Comparison of ENCODE assay signal across 25 cellular contexts in the genomic region with DNA sequence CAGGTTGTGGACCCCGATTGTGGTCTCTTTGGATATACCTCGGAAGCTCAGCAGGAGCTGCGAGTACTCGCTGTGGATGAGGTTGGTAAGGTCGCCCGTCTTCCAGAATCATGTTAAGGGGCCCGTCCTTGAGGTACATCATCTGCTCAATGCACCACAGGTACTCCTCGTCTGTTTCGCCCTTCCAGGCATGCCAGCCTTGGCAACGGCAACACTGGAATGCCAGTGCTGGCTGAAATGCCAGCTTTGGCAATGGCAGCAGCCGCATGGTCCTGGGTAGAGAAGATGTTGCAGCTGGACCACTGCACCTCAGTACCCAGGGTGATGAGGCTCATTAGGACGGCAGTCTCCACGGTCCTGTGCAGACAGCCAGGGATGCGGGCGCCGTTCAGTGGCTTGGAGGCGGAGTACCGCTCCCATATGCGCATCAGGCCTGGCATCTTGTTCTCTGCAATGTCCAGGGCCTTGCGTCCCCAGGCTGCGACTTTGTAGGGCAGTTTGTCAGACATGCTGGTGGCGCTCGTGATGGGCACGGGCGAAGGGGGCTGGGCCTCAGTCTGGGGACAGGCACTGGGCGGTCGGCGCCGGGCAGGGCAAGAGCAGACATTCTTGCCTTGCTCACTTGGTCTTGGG.
"Had no signal": no experiment of that assay in that cellular context is flagged by ENCODE, and none has a peak within 500 bp of the region (broad histone marks: within the 10 kb centered on the region; RNA-seq: fewer than 3 reads in every experiment).

No MANE protein-coding gene starts in this region.

- H3K4me3 ChIP-seq: left ventricle myocardium inferior, mucosa of descending colon, pancreas, prostate gland, skin epidermis, suprapubic skin, thoracic aorta, tibial artery, vagina had no signal

- H3K4me3 Mint-ChIP-seq: immature natural killer cell; memory B cell; naive thymus-derived CD4-positive, alpha-beta T cell; natural killer cell treated with Interleukin-12 subunit alpha and Interleukin-12 subunit beta and Interleukin-15 and Interleukin-18, amount 100 ng/mL, for 72 hours; stimulated activated naive CD8-positive, alpha-beta T cell treated with anti-CD3 and anti-CD28 coated beads, Interleukin-15, Interleukin-2, amounts not matched to agents 100 ng/mL and 50 ng/mL, for 24 hours had no signal

- H3K4me1 ChIP-seq: left ventricle myocardium inferior, pancreas, prostate gland, suprapubic skin, tibial artery, vagina had no signal

- H3K9me3 ChIP-seq: mucosa of descending colon, pancreas, prostate gland, suprapubic skin, thoracic aorta, tibial artery, vagina had no signal

- H3K27me3 Mint-ChIP-seq: memory B cell; naive thymus-derived CD4-positive, alpha-beta T cell; natural killer cell treated with Interleukin-12 subunit alpha and Interleukin-12 subunit beta and Interleukin-15 and Interleukin-18, amount 100 ng/mL, for 72 hours; stimulated activated naive CD8-positive, alpha-beta T cell treated with anti-CD3 and anti-CD28 coated beads, Interleukin-15, Interleukin-2, amounts not matched to agents 100 ng/mL and 50 ng/mL, for 24 hours had no signal

- H3K27ac Mint-ChIP-seq: immature natural killer cell; memory B cell; naive thymus-derived CD4-positive, alpha-beta T cell; natural killer cell treated with Interleukin-12 subunit alpha and Interleukin-12 subunit beta and Interleukin-15 and Interleukin-18, amount 100 ng/mL, for 72 hours; stimulated activated naive CD8-positive, alpha-beta T cell treated with anti-CD3 and anti-CD28 coated beads, Interleukin-15, Interleukin-2, amounts not matched to agents 100 ng/mL and 50 ng/mL, for 24 hours had no signal

- H3K4me1 Mint-ChIP-seq: immature natural killer cell; memory B cell; naive thymus-derived CD4-positive, alpha-beta T cell had no signal

- H3K9me3 Mint-ChIP-seq: memory B cell; stimulated activated naive CD8-positive, alpha-beta T cell treated with anti-CD3 and anti-CD28 coated beads, Interleukin-15, Interleukin-2, amounts not matched to agents 100 ng/mL and 50 ng/mL, for 24 hours had no signal

- ATAC-seq: mucosa of descending colon, pancreas, right cardiac atrium had no signal

- DNase-seq: hypothalamus; immature natural killer cell; left ventricle myocardium inferior; midbrain; mucosa of descending colon; nucleus accumbens; retina; stimulated activated CD4-positive, alpha-beta T cell treated with anti-CD3 and anti-CD28 coated beads, Interleukin-12 subunit alpha, Interleukin-12 subunit beta, amount 100 ng/mL, for 4 hours; stimulated activated CD4-positive, alpha-beta T cell treated with anti-CD3 and anti-CD28 coated beads, Interleukin-15, amount 100 ng/mL, for 24 hours; stimulated activated CD4-positive, alpha-beta T cell treated with anti-CD3 and anti-CD28 coated beads, Interleukin-2, amount 100 ng/mL, for 24 hours; stimulated activated CD4-positive, alpha-beta T cell treated with anti-CD3 and anti-CD28 coated beads, Interleukin-4, amount 100 ng/mL, for 1 hour; stimulated activated naive CD4-positive, alpha-beta T cell; tibial artery; trophoblast cell had no signal

- H3K27me3 ChIP-seq: pancreas, suprapubic skin, tibial artery, vagina had no signal

- H3K36me3 Mint-ChIP-seq: immature natural killer cell; memory B cell; naive thymus-derived CD4-positive, alpha-beta T cell had no signal

- H3K27ac ChIP-seq: left ventricle myocardium inferior, pancreas, prostate gland, skin epidermis, suprapubic skin, thoracic aorta, tibial artery, vagina had no signal

- H3K36me3 ChIP-seq: left ventricle myocardium inferior, pancreas, prostate gland, suprapubic skin, thoracic aorta, tibial artery, vagina had no signal
